8 cellular contexts compared by ENCODE assay signal in the genomic region with DNA sequence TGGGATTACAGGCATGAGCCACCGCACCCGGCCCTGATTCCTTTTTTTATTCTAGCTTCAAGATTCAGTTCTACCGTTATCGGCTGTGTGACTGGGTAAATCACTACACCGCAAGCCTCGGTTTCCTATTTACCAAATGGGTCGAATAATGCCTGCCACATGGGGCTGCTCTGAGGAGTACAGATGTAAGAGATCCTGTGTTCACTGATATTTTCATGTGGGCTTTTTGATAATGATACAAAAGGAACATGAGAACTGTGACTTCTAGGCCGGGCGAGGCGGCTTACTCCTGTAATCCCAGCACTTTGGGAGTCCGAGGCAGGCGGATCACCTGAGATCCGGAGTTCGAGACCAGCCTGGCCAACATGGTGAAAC. TPM values are rescaled to one million over a fixed set of nuclear protein-coding genes. Genes with fewer than 3 reads are reported as not detected.
A peak's percentile ranks its signal among the peaks of the same experiment; 100 is the strongest.
DNase-seq lines count a peak whose midpoint lies in the region; ATAC-seq and TF ChIP-seq lines count a peak whose summit lies in the region.

No MANE protein-coding gene starts in this region.

- H3K4me3 ChIP-seq in iPS-18a (ENCODE audit: low read length), result no peak overlapping the region
- peak overlapping the region; percentile 91 for H3K4me3 ChIP-seq in thoracic aorta

- no peak for DNase-seq in activated T-cell treated with anti-CD3 and anti-CD28 coated beads, Interleukin-2, amount 50 U/mL, for 24 hours
- no peak for DNase-seq in activated T-cell treated with anti-CD3 and anti-CD28 coated beads, Interleukin-2, amount 50 U/mL, for 1 hour
- DNase-seq in activated CD4-positive, alpha-beta T cell treated with anti-CD3 and anti-CD28 coated beads, Interleukin-2, amount 50 U/mL, for 48 hours, result peak; percentile 29
- no peak for DNase-seq in thoracic aorta (ENCODE audit: low spot score)
- no peak for DNase-seq in activated gamma-delta T cell (lab: John Stamatoyannopoulos, UW)
- no peak for DNase-seq in HCEC 1CT

- H3K36me3 Mint-ChIP-seq in activated T-cell treated with anti-CD3 and anti-CD28 coated beads, Interleukin-2, amount 50 U/mL, for 24 hours (ENCODE audit: low read depth), result peaks cover 45% of the 10 kb centered on the region

- H3K4me1 Mint-ChIP-seq in activated T-cell treated with anti-CD3 and anti-CD28 coated beads, Interleukin-2, amount 50 U/mL, for 24 hours (ENCODE audit: low read depth), result peaks cover 32% of the 10 kb centered on the region

- TF ChIP-seq CTCF in thoracic aorta (IDR thresholded peaks at IDR 0.05), result no peak

- peaks cover 6% of the 10 kb centered on the region for H3K4me1 ChIP-seq in iPS-18a (ENCODE audit: control insufficient read depth, low read depth, low read length)
- H3K4me1 ChIP-seq in thoracic aorta (ENCODE audit: control insufficient read depth in 1 of 2, low read depth in 2 of 2), result peaks cover 4 to 21% of the 10 kb centered on the region in 2 donors

- no peaks in the 10 kb centered on the region for H3K27me3 Mint-ChIP-seq in activated T-cell treated with anti-CD3 and anti-CD28 coated beads, Interleukin-2, amount 50 U/mL, for 24 hours

- peak overlapping the region; percentile 94 for H3K4me3 Mint-ChIP-seq in activated T-cell treated with anti-CD3 and anti-CD28 coated beads, Interleukin-2, amount 50 U/mL, for 24 hours

- no peaks in the 10 kb centered on the region for H3K9me3 Mint-ChIP-seq in activated T-cell treated with anti-CD3 and anti-CD28 coated beads, Interleukin-2, amount 50 U/mL, for 24 hours

- no peaks in the 10 kb centered on the region for H3K9me3 ChIP-seq in iPS-18a (ENCODE audit: control insufficient read depth, low read depth, low read length)
- H3K9me3 ChIP-seq in thoracic aorta, result no peaks in the 10 kb centered on the region

- no peak for ATAC-seq in thoracic aorta (ENCODE audit: insufficient number of reproducible peaks, low FRiP score, low read depth)
- no peak for ATAC-seq in HG03565 (IDR thresholded peaks at IDR 0.05; ENCODE audit: unreplicated experiment)

- H3K36me3 ChIP-seq in iPS-18a (ENCODE audit: control insufficient read depth, low read depth, low read length), result peaks cover 33% of the 10 kb centered on the region
- H3K36me3 ChIP-seq in thoracic aorta, result peaks cover 19% of the 10 kb centered on the region

- H3K9ac ChIP-seq in iPS-18a (ENCODE audit: low read length), result peak overlapping the region; percentile 95

- no peaks in the 10 kb centered on the region for H3K27me3 ChIP-seq in iPS-18a (ENCODE audit: control insufficient read depth, insufficient read depth, low read length)
- no peaks in the 10 kb centered on the region for H3K27me3 ChIP-seq in thoracic aorta (replicated peaks; ENCODE audit: insufficient read depth)

- H3K27ac ChIP-seq in iPS-18a (ENCODE audit: low read length), result no peak overlapping the region
- peak overlapping the region; percentile 84 to 92 for H3K27ac ChIP-seq in thoracic aorta

- H3K27ac Mint-ChIP-seq in activated T-cell treated with anti-CD3 and anti-CD28 coated beads, Interleukin-2, amount 50 U/mL, for 24 hours, result peak overlapping the region; percentile 96

RNA-seq across cellular contexts. Expression of gene PSMB4, which starts 0.7 kb away (rescaled TPM):
- total RNA-seq in thoracic aorta, result 100 to 1,000 TPM; 168 to 209 TPM

RNA-seq across cellular contexts. Expression of gene SELENBP1, which starts 26.2 kb away (rescaled TPM):
- 10 to 100 TPM; 41.8 to 67.6 TPM for total RNA-seq in thoracic aorta

RNA-seq across cellular contexts. Expression of gene RFX5, which starts 51.6 kb away (rescaled TPM):
- 10 to 100 TPM; 49.3 to 51.7 TPM for total RNA-seq in thoracic aorta

Comparison
In these comparisons a context has a peak if more than half of its experiments do, and no peak if none do; other contexts are left out.
1. DNase-seq: peak in activated CD4-positive, alpha-beta T cell treated with anti-CD3 and anti-CD28 coated beads, Interleukin-2, amount 50 U/mL, for 48 hours (2 of 2); none in activated T-cell treated with anti-CD3 and anti-CD28 coated beads, Interleukin-2, amount 50 U/mL, for 24 hours (single experiment), activated T-cell treated with anti-CD3 and anti-CD28 coated beads, Interleukin-2, amount 50 U/mL, for 1 hour (single experiment), thoracic aorta (single experiment), activated gamma-delta T cell (single experiment) and HCEC 1CT (single experiment).